In genomic region chrX:53481816-53482485, GRCh38 we compare ENCODE assay signal across 8 cellular contexts. TPM values are rescaled to one million over a fixed set of nuclear protein-coding genes. Genes with fewer than 3 reads are reported as not detected.
DNase-seq lines count a peak whose midpoint lies in the region; ATAC-seq and TF ChIP-seq lines count a peak whose summit lies in the region.

No MANE protein-coding gene starts in this region.

- peaks cover 4% of the 10 kb centered on the region; the same call in 2 of the 3 replicates for H3K36me3 Mint-ChIP-seq in GM23338 (ENCODE audit: low read depth)

- H3K9me3 Mint-ChIP-seq in GM23338, result no peaks in the 10 kb centered on the region; the same call in 2 of the 3 replicates

- H3K4me1 Mint-ChIP-seq in GM23338, result peaks cover 6% of the 10 kb centered on the region; the same call in 1 of the 3 replicates

- H3K9me2 ChIP-seq in GM23338 (ENCODE audit: insufficient read depth), result no peaks in the 10 kb centered on the region

- H3K79me2 ChIP-seq in GM23338 (replicated peaks; ENCODE audit: insufficient read depth), result no peaks in the 10 kb centered on the region

- H4K20me1 ChIP-seq in GM23338 (replicated peaks; ENCODE audit: insufficient read depth), result no peaks in the 10 kb centered on the region

- H3K27me3 Mint-ChIP-seq in GM23338 (ENCODE audit: insufficient read depth, low read depth, poor library complexity), result peaks cover 3% of the 10 kb centered on the region

- no peak overlapping the region for H3K27ac ChIP-seq in GM23338 (ENCODE audit: low read depth)

- no peak overlapping the region for H3K4me2 ChIP-seq in GM23338

- TF ChIP-seq CTCF in AG09309 (IDR thresholded peaks at IDR 0.05; ENCODE audit: control insufficient read depth, insufficient read depth, low read depth, low read length, missing control alignments) (peak; percentile 89), GM23338 (conservative IDR thresholded peaks at IDR 0.05; ENCODE audit: low read depth in 2 of 2) (peak; percentile 62 to 74)

- no peaks in the 10 kb centered on the region for H3F3A ChIP-seq in GM23338 (replicated peaks; ENCODE audit: low read depth)

- peak; percentile 78 for ATAC-seq in GM23338
- no peak for ATAC-seq in stimulated activated naive CD8-positive, alpha-beta T cell treated with anti-CD3 and anti-CD28 coated beads, Interleukin-15, Interleukin-2, amounts not matched to agents 100 U/mL and 50 U/mL, for 24 hours
- ATAC-seq in HG03095 (IDR thresholded peaks at IDR 0.05; ENCODE audit: unreplicated experiment), result no peak

- no peak overlapping the region for H3K27ac Mint-ChIP-seq in GM23338

- no peaks in the 10 kb centered on the region for H3K4me1 ChIP-seq in GM23338 (ENCODE audit: insufficient read depth)

- no peaks in the 10 kb centered on the region for H3K27me3 ChIP-seq in GM23338 (ENCODE audit: insufficient read depth)

- no peak overlapping the region for H2AFZ ChIP-seq in GM23338

- H3K4me3 Mint-ChIP-seq in GM23338, result no peak overlapping the region

- no peaks in the 10 kb centered on the region for H3K36me3 ChIP-seq in GM23338 (ENCODE audit: insufficient read depth)

- H3K4me3 ChIP-seq in AG09309 (ENCODE audit: control insufficient read depth, low read depth, low read length), result no peak overlapping the region
- no peak overlapping the region for H3K4me3 ChIP-seq in GM23338

- DNase-seq in AG09309 (ENCODE audit: low read depth) (peak; percentile 25), GM23338 (ENCODE audit: low spot score) (peak; percentile 81), NCI-H446 treated with DMSO at 0.1 percent for 48 hours (lab: John Stamatoyannopoulos, UW) (peak; percentile 41), ecto neural progenitor cell (ENCODE audit: low spot score) (peak; percentile 49), midbrain (lab: John Stamatoyannopoulos, UW) (peak; percentile 42)
- peak; percentile 54 for DNase-seq in activated CD4-positive, alpha-beta T cell treated with anti-CD3 and anti-CD28 coated beads for 48 hours
- DNase-seq in stimulated activated naive CD8-positive, alpha-beta T cell treated with anti-CD3 and anti-CD28 coated beads, Interleukin-15, Interleukin-2, amounts not matched to agents 100 U/mL and 50 U/mL, for 24 hours, result peak; percentile 31

TF ChIP-seq in GM23338, 12 proteins besides CTCF, POLR2A, EP300 and RAD21:
- TF ChIP-seq STAT1 (IDR thresholded peaks at IDR 0.05; ENCODE audit: unreplicated experiment) (no peak), CREB1 (CRISPR knock-in tag; IDR thresholded peaks at IDR 0.05; ENCODE audit: low read depth) (no peak), ETS1 (IDR thresholded peaks at IDR 0.05) (no peak), NANOG (IDR thresholded peaks at IDR 0.05; ENCODE audit: borderline replicate concordance) (no peak), ZNF331 (CRISPR knock-in tag; IDR thresholded peaks at IDR 0.05; ENCODE audit: low read depth) (no peak)

RNA-seq across cellular contexts. Expression of gene HSD17B10, which starts 47.8 kb away (rescaled TPM):
- total RNA-seq in GM23338 (2014; rRNA removed; shearing (Covaris generic)), result 78.1 and 78.9 TPM in 2 replicates
- 121 TPM in 2 replicates for polyA plus RNA-seq in GM23338 (2016; fragmentation: Nextera tagmentation; extraction: Ambion mirVana)

RNA-seq across cellular contexts. Expression of gene RIBC1, which starts 59.3 kb away (rescaled TPM):
- total RNA-seq in GM23338 (2014; rRNA removed; shearing (Covaris generic)), result 0.39 and 0.45 TPM in 2 replicates
- 0.37 and 0.55 TPM in 2 replicates for polyA plus RNA-seq in GM23338 (2016; fragmentation: Nextera tagmentation; extraction: Ambion mirVana)

RNA-seq across cellular contexts. Expression of gene SMC1A, which starts 59.5 kb away (rescaled TPM):
- total RNA-seq in GM23338 (2014; rRNA removed; shearing (Covaris generic)), result 43.5 and 63.3 TPM in 2 replicates
- 59.0 and 69.0 TPM in 2 replicates for polyA plus RNA-seq in GM23338 (2016; fragmentation: Nextera tagmentation; extraction: Ambion mirVana)

Comparison
In these comparisons a context has a peak if more than half of its experiments do, and no peak if none do; other contexts are left out.
1. DNase-seq: peak in every context shown above with its lines; median percentile 81 in GM23338; 54 in activated CD4-positive, alpha-beta T cell treated with anti-CD3 and anti-CD28 coated beads for 48 hours; 49 in ecto neural progenitor cell; 42 in midbrain; 41 in NCI-H446 treated with DMSO at 0.1 percent for 48 hours; 31 in stimulated activated naive CD8-positive, alpha-beta T cell treated with anti-CD3 and anti-CD28 coated beads, Interleukin-15, Interleukin-2, amounts not matched to agents 100 U/mL and 50 U/mL, for 24 hours; 25 in AG09309.